Comparison of ENCODE assay signal across 10 cellular contexts in the genomic region with DNA sequence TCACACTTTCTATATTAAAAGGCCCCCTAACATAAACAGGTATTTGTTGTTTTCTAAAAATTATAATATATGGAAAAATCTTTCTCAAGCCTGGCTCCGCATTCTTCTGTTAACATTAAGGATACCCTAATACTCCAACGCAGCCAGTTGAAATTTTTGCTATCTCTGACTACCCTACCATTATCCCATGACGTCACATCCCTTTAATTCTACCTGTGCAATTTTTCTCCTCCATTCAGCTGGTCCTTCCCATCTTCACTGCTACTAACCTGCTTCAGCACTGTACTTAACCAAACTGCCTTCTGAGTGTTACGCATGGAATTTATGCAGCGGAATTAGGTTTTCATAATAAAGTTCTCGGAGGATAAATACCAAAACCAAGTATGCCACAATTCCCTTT. TPM values are rescaled to one million over a fixed set of nuclear protein-coding genes. Genes with fewer than 3 reads are reported as not detected.
DNase-seq lines count a peak whose midpoint lies in the region; ATAC-seq, FAIRE-seq and TF ChIP-seq lines count a peak whose summit lies in the region.
"Had no signal": no experiment of that assay in that cellular context is flagged by ENCODE, and none has a peak within 500 bp of the region (broad histone marks: within the 10 kb centered on the region; RNA-seq: fewer than 3 reads in every experiment).

No MANE protein-coding gene starts in this region.

- H3K23ac ChIP-seq in H1 (ENCODE audit: insufficient read length) = no peak overlapping the region

- H4K8ac ChIP-seq in H1 (ENCODE audit: extremely low read depth, insufficient read depth, low read length) = no peak overlapping the region

- CTCF ChIA-PET in Caco-2 (lab: Charles Lee) (no interaction called here), H1 (lab: Charles Lee; ENCODE audit: partially characterized antibody) (no interaction called here)

- H3K4me3 ChIP-seq in Caco-2 (ENCODE audit: low read depth, low read length) (peak overlapping the region; percentile 67), H1 (ENCODE audit: extremely low read depth in 1 of 4, insufficient read depth in 2 of 4, low read depth in 3 of 4, low read length in 4 of 4) (peak overlapping the region; percentile 72 to 99 (median 93))

- whole genome bisulfite sequencing in H1 (ENCODE audit: extremely low coverage in 1 of 2, insufficient coverage in 1 of 2, insufficient read length in 1 of 2, insufficient replicate concordance in 2 of 2, low coverage in 1 of 2, low lambda C conversion rate in 2 of 2, missing lambda C conversion rate in 1 of 2), 2 experiments = 88% methylated on average over 6 of the region's 6 CpGs; no CpG with 5 or more reads in 1 of the 2 experiments

- no peak overlapping the region for H3K4ac ChIP-seq in H1 (replicated peaks; ENCODE audit: insufficient read length, low read depth, low read length)

- H3K23me2 ChIP-seq in H1 (ENCODE audit: low read depth, low read length) = peaks cover 3% of the 10 kb centered on the region; the same call in 1 of the 2 replicates

- H3K27ac Mint-ChIP-seq in Caco-2 (ENCODE audit: unreplicated experiment) = peak overlapping the region; percentile 88
- H3K27ac Mint-ChIP-seq in osteocyte (ENCODE audit: unreplicated experiment) = peak overlapping the region; percentile 96

- no peak for TF ChIP-seq CTCF in Caco-2 (IDR thresholded peaks at IDR 0.05; ENCODE audit: insufficient read depth in 1 of 2, low read depth in 1 of 2, low read length in 1 of 2, severe bottlenecking in 1 of 2, unreplicated experiment in 1 of 2)
- TF ChIP-seq CTCF in H1 (IDR thresholded peaks at IDR 0.05; ENCODE audit: control extremely low read depth in 1 of 3, insufficient read depth in 1 of 3, low read depth in 1 of 3, low read length in 3 of 3) = no peak
- TF ChIP-seq CTCF in osteocyte (IDR thresholded peaks at IDR 0.05) = no peak

- no TSS peak for BruUV-seq in Caco-2 (replicated peaks; lab: Mats Ljungman, UMichigan)

- no peaks in the 10 kb centered on the region for H4K20me1 ChIP-seq in H1 (replicated peaks in 1 of 2; ENCODE audit: control insufficient read depth in 1 of 2, insufficient read depth in 2 of 2, low read length in 2 of 2)

- H3K36me3 Mint-ChIP-seq in Caco-2 (ENCODE audit: insufficient read depth, unreplicated experiment) (peaks cover 14% of the 10 kb centered on the region), osteocyte (ENCODE audit: unreplicated experiment) (peaks cover 2% of the 10 kb centered on the region)

- H2BK20ac ChIP-seq in H1 (ENCODE audit: low read length) = no peak overlapping the region

- no peak for TF ChIP-seq POLR2A in H1 (IDR thresholded peaks at IDR 0.05; ENCODE audit: control extremely low read depth in 1 of 2, low read depth in 2 of 2, low read length in 2 of 2)

- no peak overlapping the region for H4K91ac ChIP-seq in H1 (replicated peaks; ENCODE audit: insufficient read length, low read length)

- peak overlapping the region; percentile 93 for H3K4me3 Mint-ChIP-seq in Caco-2 (ENCODE audit: unreplicated experiment)
- H3K4me3 Mint-ChIP-seq in osteocyte (ENCODE audit: unreplicated experiment) = peak overlapping the region; percentile 97

- no peaks in the 10 kb centered on the region for H3K36me3 ChIP-seq in Caco-2 (ENCODE audit: control insufficient read depth, insufficient read depth, low read length)
- H3K36me3 ChIP-seq in H1 (ENCODE audit: control insufficient read depth in 2 of 4, insufficient read depth in 4 of 4, low read length in 3 of 4) = peaks cover 0 to 1% (median 0%) of the 10 kb centered on the region in 4 experiments; a peak in 3 of 8 replicates

- peaks cover 5% of the 10 kb centered on the region; the same call in 1 of the 2 replicates for H3K79me1 ChIP-seq in H1 (ENCODE audit: low read depth, low read length)

- intact Hi-C loops in Caco-2 (cut with micrococcal nuclease; ENCODE audit: unreplicated experiment) = loop anchor here (2.0 kb wide), 1 partner anchor 19 kb away; the partner anchor contains the start of gene SLC25A15

- no peak overlapping the region for H2BK15ac ChIP-seq in H1 (ENCODE audit: low read length)

- H3K79me2 ChIP-seq in H1 (ENCODE audit: control insufficient read depth in 1 of 2, insufficient read depth in 2 of 2, low read length in 2 of 2) = peaks cover 0 to 17% of the 10 kb centered on the region in 2 experiments; a peak in 2 of 4 replicates

- H3K9me3 ChIP-seq in Caco-2 (no peaks in the 10 kb centered on the region), H1 (ENCODE audit: insufficient read depth in 2 of 2, low read depth in 1 of 2, low read length in 1 of 2) (no peaks in the 10 kb centered on the region)

- no peak overlapping the region for H3K56ac ChIP-seq in H1 (replicated peaks; ENCODE audit: insufficient read length, low read depth, low read length)

- H3K14ac ChIP-seq in H1 (ENCODE audit: insufficient read length) = no peak overlapping the region

- no peak for FAIRE-seq in H1 (lab: Jason Lieb, UNC)
- FAIRE-seq: colon had no signal

- no peak overlapping the region for H2AFZ ChIP-seq in H1 (ENCODE audit: low read length)

- H3K4me1 ChIP-seq in Caco-2 (peaks cover 22% of the 10 kb centered on the region), H1 (replicated peaks in 1 of 4; ENCODE audit: control insufficient read depth in 3 of 4, insufficient read depth in 4 of 4, low read length in 3 of 4) (peaks cover 0 to 4% (median 0%) of the 10 kb centered on the region in 4 experiments; a peak in 2 of 7 replicates)

- H2BK12ac ChIP-seq in H1 (ENCODE audit: low read depth, low read length) = no peak overlapping the region

- H4K5ac ChIP-seq in H1 (ENCODE audit: insufficient read length, low read depth, low read length) = no peak overlapping the region

- TF ChIP-seq EP300 in H1 (IDR thresholded peaks at IDR 0.05; ENCODE audit: borderline replicate concordance in 1 of 2, low read depth in 2 of 2, low read length in 2 of 2) = no peak

- H3K27me3 Mint-ChIP-seq in Caco-2 (ENCODE audit: insufficient read depth, unreplicated experiment) (no peaks in the 10 kb centered on the region), osteocyte (ENCODE audit: unreplicated experiment) (no peaks in the 10 kb centered on the region)

- no peak overlapping the region for H3K27ac ChIP-seq in H1 (ENCODE audit: low read depth, low read length)

- no peak for ATAC-seq in GM21786 (IDR thresholded peaks at IDR 0.05; ENCODE audit: unreplicated experiment)

- H3K9me3 Mint-ChIP-seq in Caco-2 (ENCODE audit: unreplicated experiment) = no peaks in the 10 kb centered on the region
- no peaks in the 10 kb centered on the region for H3K9me3 Mint-ChIP-seq in osteocyte (ENCODE audit: unreplicated experiment)

- peak overlapping the region in 1 of 4 experiments; percentile 91; a peak in 1 of 7 replicates for H3K9ac ChIP-seq in H1 (replicated peaks in 1 of 4; ENCODE audit: extremely low read depth in 1 of 4, low read depth in 3 of 4, low read length in 3 of 4)

- H2BK120ac ChIP-seq in H1 (replicated peaks; ENCODE audit: low read depth, low read length) = no peak overlapping the region

- no peak for TF ChIP-seq RAD21 in H1 (IDR thresholded peaks at IDR 0.05 in 1 of 2, conservative IDR thresholded peaks at IDR 0.05 in 1 of 2; ENCODE audit: low read depth in 2 of 2, low read length in 2 of 2)

- no peak overlapping the region for H2BK5ac ChIP-seq in H1 (ENCODE audit: low read depth, low read length)

- POLR2A ChIA-PET in Caco-2 (lab: Charles Lee) = interaction anchor here (0.6 kb wide), 1 partner anchor 50 kb away, joined by 3 read pairs; no protein-coding TSS in a partner anchor
- POLR2A ChIA-PET in H1 (lab: Charles Lee; ENCODE audit: partially characterized antibody) = no interaction called here

- peaks cover 7% of the 10 kb centered on the region for H3K4me1 Mint-ChIP-seq in Caco-2 (ENCODE audit: low read depth, unreplicated experiment)
- H3K4me1 Mint-ChIP-seq in osteocyte (ENCODE audit: unreplicated experiment) = peaks cover 19% of the 10 kb centered on the region

- no peak overlapping the region for H2AK5ac ChIP-seq in H1 (ENCODE audit: low read depth, low read length)

- peak overlapping the region; percentile 67 to 94 for H3K4me2 ChIP-seq in H1 (ENCODE audit: insufficient read depth in 1 of 2, low read depth in 2 of 2, low read length in 2 of 2)

- no peak overlapping the region for H3K18ac ChIP-seq in H1 (ENCODE audit: extremely low read depth, low read length)

- DNase-seq in Caco-2 = no peak
- peak; percentile 12 for DNase-seq in NCI-H69 (lab: John Stamatoyannopoulos, UW)
- DNase-seq in H1 (ENCODE audit: low read depth in 1 of 2, low spot score in 2 of 2) = no peak
- DNase-seq in osteocyte (ENCODE audit: extremely low spot score, unreplicated experiment) = no peak
- DNase-seq in GF-D8 (lab: John Stamatoyannopoulos, UW) = no peak
- no peak for DNase-seq in AML-193 (lab: John Stamatoyannopoulos, UW)
- no peak for DNase-seq in activated effector memory CD4-positive, alpha-beta T cell treated with anti-CD3 and anti-CD28 coated beads, Interleukin-2, amount 50 U/mL, for 16 hours
- DNase-seq: NCI-H1930 had no signal

- H3K27me3 ChIP-seq in Caco-2 (replicated peaks; ENCODE audit: control insufficient read depth, insufficient read depth, low read length) = no peaks in the 10 kb centered on the region
- no peaks in the 10 kb centered on the region for H3K27me3 ChIP-seq in H1 (replicated peaks in 1 of 4; ENCODE audit: control insufficient read depth in 3 of 4, extremely low read depth in 1 of 4, insufficient read depth in 3 of 4, low read length in 3 of 4)

TF ChIP-seq in H1, 55 proteins besides CTCF, POLR2A, EP300 and RAD21 (continues in another document):
- no peak for TF ChIP-seq EGR1 (IDR thresholded peaks at IDR 0.05; ENCODE audit: borderline replicate concordance, low read depth, low read length)

RNA-seq across cellular contexts. Expression of gene MRPS31, which starts 1.0 kb away (rescaled TPM):
- total RNA-seq in Caco-2 (2022) (34.4 and 37.0 TPM in 2 replicates), osteocyte (17.4 and 17.7 TPM in 2 replicates)
- total RNA-seq in H1 (2021; fragmentation: NEBNext Ultra II Directional; extraction: Animal tissue kit (Norgen Biotek cat#: 25700)) = 33.3 and 33.6 TPM in 2 replicates
- polyA plus RNA-seq in H1 (2011; rRNA removed) = 6.8 and 13.6 TPM in 2 replicates
- polyA plus RNA-seq in H1 (2011; cell fraction: cytosol; rRNA removed) = 25.1 TPM
- polyA plus RNA-seq in H1 (2011; cell fraction: nucleus; rRNA removed) = 8.2 TPM
- polyA plus RNA-seq in H1 (2012, experiment 1 of 2) = 19.9 to 32.6 TPM (median 21.6 TPM) in 4 replicates
- 4.7 TPM for polyA plus RNA-seq in H1 (2012, experiment 2 of 2)
- 49.1 TPM for polyA plus RNA-seq in H1 (2013, experiment 1 of 2)
- polyA plus RNA-seq in H1 (2013, experiment 2 of 2) = 47.3 TPM
- polyA minus RNA-seq in H1 (2011; rRNA and poly(A)+ RNA removed) = 12.1 and 12.5 TPM in 2 replicates
- 12.0 TPM for polyA minus RNA-seq in H1 (2011; cell fraction: cytosol; rRNA and poly(A)+ RNA removed)
- polyA minus RNA-seq in H1 (2011; cell fraction: nucleus; rRNA and poly(A)+ RNA removed) = 14.3 TPM

RNA-seq across cellular contexts. Expression of gene SLC25A15, which starts 19.4 kb away (rescaled TPM):
- 22.6 and 27.4 TPM in 2 replicates for total RNA-seq in Caco-2 (2022)
- 22.1 and 23.4 TPM in 2 replicates for total RNA-seq in H1 (2021; fragmentation: NEBNext Ultra II Directional; extraction: Animal tissue kit (Norgen Biotek cat#: 25700))
- polyA plus RNA-seq in H1 (2011; rRNA removed) = 12.4 and 13.2 TPM in 2 replicates
- 16.4 TPM for polyA plus RNA-seq in H1 (2011; cell fraction: cytosol; rRNA removed)
- polyA plus RNA-seq in H1 (2011; cell fraction: nucleus; rRNA removed) = 22.2 TPM
- 17.2 to 19.0 TPM (median 18.2 TPM) in 4 replicates for polyA plus RNA-seq in H1 (2012, experiment 1 of 2)
- 15.0 TPM for polyA plus RNA-seq in H1 (2012, experiment 2 of 2)
- 11.7 TPM for polyA plus RNA-seq in H1 (2013, experiment 1 of 2)
- 11.5 TPM for polyA plus RNA-seq in H1 (2013, experiment 2 of 2)
- 47.7 and 53.6 TPM in 2 replicates for polyA minus RNA-seq in H1 (2011; rRNA and poly(A)+ RNA removed)
- 23.3 TPM for polyA minus RNA-seq in H1 (2011; cell fraction: cytosol; rRNA and poly(A)+ RNA removed)
- 12.9 TPM for polyA minus RNA-seq in H1 (2011; cell fraction: nucleus; rRNA and poly(A)+ RNA removed)
- total RNA-seq in osteocyte = 8.3 and 9.5 TPM in 2 replicates
